1 cellular context compared by ENCODE assay signal in genomic region chr2:201257941-201258665, GRCh38.
TF ChIP-seq lines count a peak whose summit lies in the region.

No MANE protein-coding gene starts in this region.

TF ChIP-seq in HepG2, 621 proteins besides CTCF, POLR2A, EP300 and RAD21 (continued from another document and continues in another):
- no peak for TF ChIP-seq AFF4 (CRISPR knock-in tag; IDR thresholded peaks at IDR 0.05)
- TF ChIP-seq REPIN1 (CRISPR knock-in tag; IDR thresholded peaks at IDR 0.05; ENCODE audit: borderline replicate concordance, low read depth) = 0 out of 2 replicates have a peak, but pooled peaks have one; percentile 26
- TF ChIP-seq PAX8 (CRISPR knock-in tag; IDR thresholded peaks at IDR 0.05; ENCODE audit: borderline replicate concordance) = no peak
- TF ChIP-seq RFXAP (CRISPR knock-in tag; IDR thresholded peaks at IDR 0.05; ENCODE audit: borderline replicate concordance) = no peak
- no peak for TF ChIP-seq ZNF703 (CRISPR knock-in tag; IDR thresholded peaks at IDR 0.05; ENCODE audit: borderline replicate concordance)
- no peak for TF ChIP-seq ZNF790 (CRISPR knock-in tag; IDR thresholded peaks at IDR 0.05; ENCODE audit: borderline replicate concordance)
- no peak for TF ChIP-seq ZNF121 (CRISPR knock-in tag; IDR thresholded peaks at IDR 0.05)
- no peak for TF ChIP-seq NFRKB (IDR thresholded peaks at IDR 0.05)
- no peak for TF ChIP-seq ZNF674 (CRISPR knock-in tag; IDR thresholded peaks at IDR 0.05; ENCODE audit: low read depth)
- TF ChIP-seq ZNF570 (CRISPR knock-in tag; IDR thresholded peaks at IDR 0.05; ENCODE audit: borderline replicate concordance) = no peak
- no peak; the same call in 1 of the 2 replicates for TF ChIP-seq ZNF558 (CRISPR knock-in tag; IDR thresholded peaks at IDR 0.05; ENCODE audit: borderline replicate concordance)
- no peak for TF ChIP-seq SP5 (CRISPR knock-in tag; IDR thresholded peaks at IDR 0.05; ENCODE audit: borderline replicate concordance, low read depth)
- TF ChIP-seq HBP1 (CRISPR knock-in tag; IDR thresholded peaks at IDR 0.05; ENCODE audit: low read depth) = no peak
- no peak for TF ChIP-seq ZNF780A (CRISPR knock-in tag; IDR thresholded peaks at IDR 0.05)
- TF ChIP-seq ZNF800 (CRISPR knock-in tag; IDR thresholded peaks at IDR 0.05) = no peak
- TF ChIP-seq ZMAT3 (CRISPR knock-in tag; conservative IDR thresholded peaks at IDR 0.05) = no peak
- no peak for TF ChIP-seq ZFP36 (IDR thresholded peaks at IDR 0.05; ENCODE audit: borderline replicate concordance, low read depth, low read length, partially characterized antibody)
- TF ChIP-seq ZSCAN5A (CRISPR knock-in tag; IDR thresholded peaks at IDR 0.05; ENCODE audit: borderline replicate concordance) = peak; percentile 54; the same call in 1 of the 2 replicates
- TF ChIP-seq ZUFSP (CRISPR knock-in tag; IDR thresholded peaks at IDR 0.05; ENCODE audit: borderline replicate concordance) = no peak
- 0 out of 2 replicates have a peak, but pooled peaks have one; percentile 36 for TF ChIP-seq ZNF563 (CRISPR knock-in tag; IDR thresholded peaks at IDR 0.05)
- no peak for TF ChIP-seq NCOR1 (IDR thresholded peaks at IDR 0.05; ENCODE audit: borderline replicate concordance, low read length)
- TF ChIP-seq SETDB1 (CRISPR knock-in tag; IDR thresholded peaks at IDR 0.05; ENCODE audit: borderline replicate concordance) = no peak
- no peak for TF ChIP-seq SMAD9 (CRISPR knock-in tag; IDR thresholded peaks at IDR 0.05)
- TF ChIP-seq HDAC1 (CRISPR knock-in tag; IDR thresholded peaks at IDR 0.05) = peak; percentile 64
- no peak for TF ChIP-seq BCL6 (CRISPR knock-in tag; IDR thresholded peaks at IDR 0.05)
- no peak for TF ChIP-seq ZNF136 (CRISPR knock-in tag; IDR thresholded peaks at IDR 0.05; ENCODE audit: low read depth)
- peak; percentile 7; the same call in 1 of the 2 replicates for TF ChIP-seq RARA (CRISPR knock-in tag; IDR thresholded peaks at IDR 0.05)
- TF ChIP-seq ZKSCAN5 (CRISPR knock-in tag; IDR thresholded peaks at IDR 0.05) = no peak
- no peak for TF ChIP-seq ZNF530 (CRISPR knock-in tag; IDR thresholded peaks at IDR 0.05; ENCODE audit: low read depth)
- no peak for TF ChIP-seq IRF1 (CRISPR knock-in tag; IDR thresholded peaks at IDR 0.05; ENCODE audit: low read depth)
- TF ChIP-seq YEATS2 (CRISPR knock-in tag; IDR thresholded peaks at IDR 0.05; ENCODE audit: borderline replicate concordance) = peak; percentile 43; the same call in 1 of the 2 replicates
- peak; percentile 76; the same call in 1 of the 2 replicates for TF ChIP-seq DZIP1 (CRISPR knock-in tag; IDR thresholded peaks at IDR 0.05)
- TF ChIP-seq ZMYM3 (CRISPR knock-in tag; IDR thresholded peaks at IDR 0.05) = 0 out of 2 replicates have a peak, but pooled peaks have one; percentile 41
- no peak for TF ChIP-seq ZC3H4 (CRISPR knock-in tag; IDR thresholded peaks at IDR 0.05; ENCODE audit: borderline replicate concordance)
- 0 out of 2 replicates have a peak, but pooled peaks have one; percentile 39 for TF ChIP-seq NFIC (IDR thresholded peaks at IDR 0.05; ENCODE audit: low read length)
- no peak for TF ChIP-seq MED1 (CRISPR knock-in tag; IDR thresholded peaks at IDR 0.05)
- no peak for TF ChIP-seq ZNF124 (CRISPR knock-in tag; IDR thresholded peaks at IDR 0.05)
- no peak for TF ChIP-seq ZNF3 (CRISPR knock-in tag; IDR thresholded peaks at IDR 0.05)
- TF ChIP-seq ATF6 (CRISPR knock-in tag; conservative IDR thresholded peaks at IDR 0.05) = no peak
- no peak for TF ChIP-seq DNMT1 (CRISPR knock-in tag; IDR thresholded peaks at IDR 0.05)
- TF ChIP-seq ZNF766 (CRISPR knock-in tag; IDR thresholded peaks at IDR 0.05; ENCODE audit: borderline replicate concordance) = no peak; the same call in 1 of the 2 replicates
- TF ChIP-seq ATF7 (IDR thresholded peaks at IDR 0.05) = no peak
- no peak for TF ChIP-seq ATF7 (CRISPR knock-in tag; IDR thresholded peaks at IDR 0.05)
- TF ChIP-seq E2F5 (CRISPR knock-in tag; conservative IDR thresholded peaks at IDR 0.05) = no peak
- peak; percentile 80; the same call in 1 of the 2 replicates for TF ChIP-seq ZNF788 (CRISPR knock-in tag; IDR thresholded peaks at IDR 0.05; ENCODE audit: borderline replicate concordance)
- TF ChIP-seq ZNF264 (CRISPR knock-in tag; IDR thresholded peaks at IDR 0.05) = no peak
- TF ChIP-seq ZNF275 (CRISPR knock-in tag; IDR thresholded peaks at IDR 0.05; ENCODE audit: borderline replicate concordance) = no peak
- no peak for TF ChIP-seq ZFAT (CRISPR knock-in tag; conservative IDR thresholded peaks at IDR 0.05)
- peak; percentile 76 for TF ChIP-seq ZNF772 (CRISPR knock-in tag; IDR thresholded peaks at IDR 0.05)
